ENCODE assay signal across 26 cellular contexts in genomic region chr10:72906446-72906845, GRCh38. TPM values are rescaled to one million over a fixed set of nuclear protein-coding genes. Genes with fewer than 3 reads are reported as not detected.
"Had no signal": no experiment of that assay in that cellular context is flagged by ENCODE, and none has a peak within 500 bp of the region (broad histone marks: within the 10 kb centered on the region; RNA-seq: fewer than 3 reads in every experiment).

No MANE protein-coding gene starts in this region.

- H3K9me3 ChIP-seq: prostate gland, vagina had no signal

- H3K27ac Mint-ChIP-seq: activated B cell treated with CpG ODN at 0.5 μM for 24 hours; activated CD4-positive, alpha-beta T cell treated with anti-CD3 and anti-CD28 coated beads for 36 hours; activated naive CD8-positive, alpha-beta T cell treated with anti-CD3 and anti-CD28 coated beads for 36 hours; stimulated activated naive B cell treated with anti-CD40 and anti-IgM and Interleukin-4, amounts not matched to agents 10 μg/mL and 1 μg/mL and 100 μg/mL, for 72 hours; type B pancreatic cell had no signal

- H3K4me3 ChIP-seq: cardiac muscle cell, prostate gland, vagina had no signal

- H3K9me3 Mint-ChIP-seq: activated B cell treated with CpG ODN at 0.5 μM for 24 hours; activated naive CD8-positive, alpha-beta T cell treated with anti-CD3 and anti-CD28 coated beads for 36 hours; natural killer cell; type B pancreatic cell had no signal

- H3K4me3 Mint-ChIP-seq: activated B cell treated with CpG ODN at 0.5 μM for 24 hours; activated CD4-positive, alpha-beta T cell treated with anti-CD3 and anti-CD28 coated beads for 36 hours; activated naive CD8-positive, alpha-beta T cell treated with anti-CD3 and anti-CD28 coated beads for 36 hours; natural killer cell; stimulated activated naive B cell treated with anti-CD40 and anti-IgM and Interleukin-4, amounts not matched to agents 10 μg/mL and 1 μg/mL and 100 μg/mL, for 72 hours; type B pancreatic cell had no signal

- ATAC-seq: activated CD4-positive, alpha-beta T cell treated with anti-CD3 and anti-CD28 coated beads for 36 hours; left lobe of liver; stimulated activated naive B cell treated with anti-CD40 and anti-IgM and Interleukin-4, amounts not matched to agents 10 μg/mL and 1 μg/mL and 100 μg/mL, for 72 hours had no signal

- H3K27ac ChIP-seq: prostate gland, vagina had no signal

- H3K36me3 ChIP-seq: cardiac muscle cell, prostate gland, vagina had no signal

- H3K27me3 ChIP-seq: cardiac muscle cell, vagina had no signal

- H3K27me3 Mint-ChIP-seq: activated B cell treated with CpG ODN at 0.5 μM for 24 hours; activated CD4-positive, alpha-beta T cell treated with anti-CD3 and anti-CD28 coated beads for 36 hours; activated naive CD8-positive, alpha-beta T cell treated with anti-CD3 and anti-CD28 coated beads for 36 hours; stimulated activated naive B cell treated with anti-CD40 and anti-IgM and Interleukin-4, amounts not matched to agents 10 μg/mL and 1 μg/mL and 100 μg/mL, for 72 hours; type B pancreatic cell had no signal

- H3K4me1 ChIP-seq: prostate gland, vagina had no signal

- DNase-seq: activated B cell treated with CpG ODN at 0.5 μM for 24 hours; activated CD4-positive, alpha-beta T cell treated with anti-CD3 and anti-CD28 coated beads for 36 hours; activated CD4-positive, alpha-beta T cell treated with anti-CD3 and anti-CD28 coated beads, Interleukin-2, amount 50 U/mL, for 48 hours; activated naive CD4-positive, alpha-beta T cell treated with Interleukin-2 at 50 U/mL for 16 hours; activated naive CD8-positive, alpha-beta T cell treated with anti-CD3 and anti-CD28 coated beads for 36 hours; activated T-cell treated with anti-CD3 and anti-CD28 coated beads, Interleukin-2, amount 50 U/mL, for 48 hours; amniotic stem cell; erythroblast; foreskin fibroblast; midbrain; natural killer cell; stimulated activated CD4-positive, alpha-beta T cell treated with anti-CD3 and anti-CD28 coated beads, Interleukin-2, amount 100 ng/mL, for 48 hours; stimulated activated CD8-positive, alpha-beta memory T cell treated with anti-CD3 and anti-CD28 coated beads, Interleukin-4, amount 100 ng/mL, for 48 hours; stimulated activated naive B cell treated with anti-CD40 and anti-IgM and Interleukin-4, amounts not matched to agents 10 μg/mL and 1 μg/mL and 100 μg/mL, for 72 hours had no signal

- H3K36me3 Mint-ChIP-seq: activated naive CD8-positive, alpha-beta T cell treated with anti-CD3 and anti-CD28 coated beads for 36 hours; natural killer cell; type B pancreatic cell had no signal

RNA-seq across cellular contexts. Expression of gene OIT3, which starts 12.9 kb away (rescaled TPM):
- total RNA-seq: activated B cell treated with CpG ODN at 0.5 μM for 24 hours; activated CD4-positive, alpha-beta T cell treated with anti-CD3 and anti-CD28 coated beads for 36 hours; activated naive CD8-positive, alpha-beta T cell treated with anti-CD3 and anti-CD28 coated beads for 36 hours; glomerular endothelial cell; kidney epithelial cell; natural killer cell; prostate gland; vagina had no signal

RNA-seq across cellular contexts. Expression of gene PLA2G12B, which starts 48.2 kb away (rescaled TPM):
- total RNA-seq: activated B cell treated with CpG ODN at 0.5 μM for 24 hours; activated CD4-positive, alpha-beta T cell treated with anti-CD3 and anti-CD28 coated beads for 36 hours; activated naive CD8-positive, alpha-beta T cell treated with anti-CD3 and anti-CD28 coated beads for 36 hours; cardiac muscle cell; cerebellum; fibroblast of lung; glomerular endothelial cell; kidney epithelial cell; lung microvascular endothelial cell; natural killer cell; osteocyte; prostate gland; temporal lobe; vagina had no signal
- polyA plus RNA-seq: cardiac muscle cell, fibroblast of lung had no signal
